1 cellular context compared by ENCODE assay signal in the genomic region with DNA sequence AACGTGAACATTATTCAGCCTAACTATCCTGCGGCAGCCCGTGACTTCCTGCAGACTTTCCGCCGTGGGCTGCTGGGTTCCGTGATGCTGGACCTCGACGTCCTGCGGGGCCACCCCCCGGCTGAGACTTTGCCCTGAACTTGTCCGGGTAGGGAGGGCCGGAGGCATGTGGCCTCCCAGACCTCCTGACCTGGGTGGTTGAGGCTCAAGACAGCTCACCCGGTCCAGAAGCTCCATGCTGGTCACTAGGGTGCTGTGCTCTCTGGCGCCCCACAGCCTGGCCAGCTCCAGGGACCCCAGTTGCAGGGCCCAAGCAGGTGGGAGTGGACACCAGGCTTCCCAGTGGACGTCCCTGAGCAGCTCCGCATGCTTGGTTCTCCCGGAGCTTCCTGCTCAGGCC.
TF ChIP-seq lines count a peak whose summit lies in the region.

No MANE protein-coding gene starts in this region.

TF ChIP-seq in K562, 482 proteins besides CTCF, POLR2A, EP300 and RAD21:
- peak; percentile 24; the same call in 1 of the 2 replicates for TF ChIP-seq POLR2G (IDR thresholded peaks at IDR 0.05; ENCODE audit: low read depth, low read length)
- TF ChIP-seq ZNF707 (CRISPR knock-in tag; conservative IDR thresholded peaks at IDR 0.05), result no peak
- TF ChIP-seq NRF1 (conservative IDR thresholded peaks at IDR 0.05 in 1 of 2, IDR thresholded peaks at IDR 0.05 in 1 of 2), result no peak
- no peak for TF ChIP-seq PHTF2 (CRISPR knock-in tag; IDR thresholded peaks at IDR 0.05)
